ENCODE assay signal across 12 cellular contexts in the genomic region with DNA sequence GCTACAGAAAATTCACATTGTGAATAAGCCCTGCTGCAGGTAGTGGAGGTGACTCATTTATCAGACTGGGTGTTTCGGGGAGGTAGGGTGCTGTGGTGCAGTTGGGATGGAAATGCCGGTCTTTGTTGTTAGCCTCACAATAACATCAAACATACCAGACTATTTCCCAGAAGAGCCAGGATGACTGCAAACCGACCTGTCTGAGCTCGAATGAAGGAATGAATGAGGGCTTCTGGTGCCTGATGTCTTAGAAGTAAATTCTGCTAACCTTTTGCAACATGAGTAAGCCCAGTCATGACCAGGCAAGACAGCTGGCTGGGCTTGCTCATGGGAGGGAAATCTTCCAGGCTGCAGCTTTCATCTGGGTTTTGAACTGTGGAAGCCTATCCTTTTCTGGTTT. TPM values are rescaled to one million over a fixed set of nuclear protein-coding genes. Genes with fewer than 3 reads are reported as not detected.
DNase-seq lines count a peak whose midpoint lies in the region; ATAC-seq, FAIRE-seq and TF ChIP-seq lines count a peak whose summit lies in the region.
"Had no signal": no experiment of that assay in that cellular context is flagged by ENCODE, and none has a peak within 500 bp of the region (broad histone marks: within the 10 kb centered on the region; RNA-seq: fewer than 3 reads in every experiment).

No MANE protein-coding gene starts in this region.

- H3K27ac Mint-ChIP-seq in astrocyte (ENCODE audit: unreplicated experiment) (peak overlapping the region; percentile 81), memory B cell (no peak overlapping the region)

- peaks cover 17% of the 10 kb centered on the region for H4K20me1 ChIP-seq in astrocyte (ENCODE audit: insufficient read depth, low read length)

- H3K9ac ChIP-seq in astrocyte (ENCODE audit: low read length): no peak overlapping the region

- FAIRE-seq in astrocyte (lab: Jason Lieb, UNC): no peak
- FAIRE-seq: endometrium, G401.6 had no signal

- peaks cover 28% of the 10 kb centered on the region for H3K79me2 ChIP-seq in astrocyte (ENCODE audit: insufficient read depth, low read length)

- H3K4me3 Mint-ChIP-seq in astrocyte (ENCODE audit: unreplicated experiment) (peak overlapping the region; percentile 52), memory B cell (peak overlapping the region; percentile 39)

- H3K36me3 ChIP-seq in astrocyte (ENCODE audit: insufficient read depth, low read length): peaks cover 6% of the 10 kb centered on the region

- no peaks in the 10 kb centered on the region for H3K27me3 ChIP-seq in astrocyte (ENCODE audit: insufficient read depth, low read length)
- H3K27me3 ChIP-seq: neutrophil had no signal

- H3K27ac ChIP-seq in astrocyte (ENCODE audit: low read depth, low read length): no peak overlapping the region
- H3K27ac ChIP-seq: neutrophil had no signal

- no peak overlapping the region for H3K4me3 ChIP-seq in astrocyte (ENCODE audit: insufficient read depth, low read depth, low read length)

- H3K4me1 ChIP-seq in astrocyte (ENCODE audit: insufficient read depth, low read length): peaks cover 21% of the 10 kb centered on the region

- H3K9me3 ChIP-seq in astrocyte (ENCODE audit: insufficient read depth, low read depth, low read length): no peaks in the 10 kb centered on the region
- H3K9me3 ChIP-seq: neutrophil had no signal

- H3K4me1 Mint-ChIP-seq in astrocyte (ENCODE audit: low read depth, unreplicated experiment) (peaks cover 14% of the 10 kb centered on the region), memory B cell (peaks cover 6% of the 10 kb centered on the region)

- H3K4me2 ChIP-seq in astrocyte (ENCODE audit: low read length): peak overlapping the region; percentile 17

- peak; percentile 10 for DNase-seq in stimulated activated CD4-positive, alpha-beta T cell treated with anti-CD3 and anti-CD28 coated beads, Interleukin-15, amount 100 ng/mL, for 24 hours
- DNase-seq in stimulated activated CD4-positive, alpha-beta T cell treated with anti-CD3 and anti-CD28 coated beads, Interleukin-2, amount 100 ng/mL, for 24 hours: no peak
- peak; percentile 77 for DNase-seq in astrocyte (ENCODE audit: low read depth)
- DNase-seq in memory B cell (ENCODE audit: low spot score in 2 of 2): no peak
- DNase-seq in ureter (ENCODE audit: low spot score): no peak
- DNase-seq: NCI-H510A treated with DMSO at 0.1 percent for 48 hours had no signal

- H3K36me3 Mint-ChIP-seq in astrocyte (ENCODE audit: low read depth, unreplicated experiment): peaks cover 16% of the 10 kb centered on the region
- H3K36me3 Mint-ChIP-seq in memory B cell: peaks cover 3% of the 10 kb centered on the region

- H3K9me3 Mint-ChIP-seq in astrocyte (ENCODE audit: unreplicated experiment): no peaks in the 10 kb centered on the region
- no peaks in the 10 kb centered on the region for H3K9me3 Mint-ChIP-seq in memory B cell

- no peaks in the 10 kb centered on the region for H3K27me3 Mint-ChIP-seq in astrocyte (ENCODE audit: low read depth, unreplicated experiment)
- no peaks in the 10 kb centered on the region for H3K27me3 Mint-ChIP-seq in memory B cell

- H2AFZ ChIP-seq in astrocyte (ENCODE audit: low read depth, low read length): no peak overlapping the region

- ATAC-seq in memory B cell (ENCODE audit: low read depth): no peak
- ATAC-seq in HG03342 (IDR thresholded peaks at IDR 0.05; ENCODE audit: unreplicated experiment): no peak
- no peak for ATAC-seq in GM19035 (IDR thresholded peaks at IDR 0.05; ENCODE audit: unreplicated experiment)
- no peak for ATAC-seq in HG03097 (IDR thresholded peaks at IDR 0.05; ENCODE audit: low FRiP score, unreplicated experiment)

- no peak for TF ChIP-seq CTCF in astrocyte (IDR thresholded peaks at IDR 0.05; ENCODE audit: insufficient read depth, low read depth, low read length)

RNA-seq across cellular contexts. Expression of gene VDAC2, which starts 2.4 kb away (rescaled TPM):
- 338 and 373 TPM in 2 replicates for total RNA-seq in astrocyte
- 124 TPM for total RNA-seq in ureter

RNA-seq across cellular contexts. Expression of gene COMTD1, which starts 27.6 kb away (rescaled TPM):
- total RNA-seq in astrocyte (17.1 and 18.3 TPM in 2 replicates), ureter (34.6 TPM)

Comparison
In these comparisons a context has a peak if more than half of its experiments do, and no peak if none do; other contexts are left out.
1. DNase-seq: peak in stimulated activated CD4-positive, alpha-beta T cell treated with anti-CD3 and anti-CD28 coated beads, Interleukin-15, amount 100 ng/mL, for 24 hours (single experiment) and astrocyte (single experiment); none in stimulated activated CD4-positive, alpha-beta T cell treated with anti-CD3 and anti-CD28 coated beads, Interleukin-2, amount 100 ng/mL, for 24 hours (0 of 2), memory B cell (0 of 2) and ureter (single experiment).